1 cellular context compared by ENCODE assay signal in genomic region chr5:140408750-140409241, GRCh38.
A peak's percentile ranks its signal among the peaks of the same experiment; 100 is the strongest.
TF ChIP-seq lines count a peak whose summit lies in the region.

No MANE protein-coding gene starts in this region.

TF ChIP-seq in HepG2, 621 proteins besides CTCF, POLR2A, EP300 and RAD21:
- TF ChIP-seq HDAC1 (CRISPR knock-in tag; IDR thresholded peaks at IDR 0.05): no peak
- no peak for TF ChIP-seq SMAD3 (CRISPR knock-in tag; IDR thresholded peaks at IDR 0.05)
- TF ChIP-seq ZNF552 (CRISPR knock-in tag; IDR thresholded peaks at IDR 0.05; ENCODE audit: borderline replicate concordance): no peak
- TF ChIP-seq FOXO1 (CRISPR knock-in tag; IDR thresholded peaks at IDR 0.05): no peak
- TF ChIP-seq FOXA1 (IDR thresholded peaks at IDR 0.05): no peak
- TF ChIP-seq FOXA1 (CRISPR knock-in tag; IDR thresholded peaks at IDR 0.05): peak; percentile 18; the same call in 1 of the 2 replicates
- no peak for TF ChIP-seq ZNF747 (CRISPR knock-in tag; IDR thresholded peaks at IDR 0.05; ENCODE audit: borderline replicate concordance)
- no peak for TF ChIP-seq CHD2 (IDR thresholded peaks at IDR 0.05; ENCODE audit: low read depth, low read length)
- TF ChIP-seq FOXA3 (CRISPR knock-in tag; IDR thresholded peaks at IDR 0.05): peak; percentile 73
- peak; percentile 56 for TF ChIP-seq FOSL2 (CRISPR knock-in tag; IDR thresholded peaks at IDR 0.05)
- TF ChIP-seq, protein P1, sequence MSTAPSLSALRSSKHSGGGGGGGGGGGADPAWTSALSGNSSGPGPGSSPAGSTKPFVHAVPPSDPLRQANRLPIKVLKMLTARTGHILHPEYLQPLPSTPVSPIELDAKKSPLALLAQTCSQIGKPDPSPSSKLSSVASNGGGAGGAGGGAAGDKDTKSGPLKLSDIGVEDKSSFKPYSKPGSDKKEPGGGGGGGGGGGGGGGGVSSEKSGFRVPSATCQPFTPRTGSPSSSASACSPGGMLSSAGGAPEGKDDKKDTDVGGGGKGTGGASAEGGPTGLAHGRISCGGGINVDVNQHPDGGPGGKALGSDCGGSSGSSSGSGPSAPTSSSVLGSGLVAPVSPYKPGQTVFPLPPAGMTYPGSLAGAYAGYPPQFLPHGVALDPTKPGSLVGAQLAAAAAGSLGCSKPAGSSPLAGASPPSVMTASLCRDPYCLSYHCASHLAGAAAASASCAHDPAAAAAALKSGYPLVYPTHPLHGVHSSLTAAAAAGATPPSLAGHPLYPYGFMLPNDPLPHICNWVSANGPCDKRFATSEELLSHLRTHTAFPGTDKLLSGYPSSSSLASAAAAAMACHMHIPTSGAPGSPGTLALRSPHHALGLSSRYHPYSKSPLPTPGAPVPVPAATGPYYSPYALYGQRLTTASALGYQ (CRISPR knock-in tag; IDR thresholded peaks at IDR 0.05): no peak
- TF ChIP-seq ZHX1 (CRISPR knock-in tag; IDR thresholded peaks at IDR 0.05; ENCODE audit: low read depth): no peak
TF ChIP-seq in HepG2: peak in this region for 3.
